ENCODE assay signal across 12 cellular contexts in genomic region chr1:207711285-207711684, GRCh38. TPM values are rescaled to one million over a fixed set of nuclear protein-coding genes. Genes with fewer than 3 reads are reported as not detected.
DNase-seq lines count a peak whose midpoint lies in the region; ATAC-seq, FAIRE-seq and TF ChIP-seq lines count a peak whose summit lies in the region.
"Had no signal": no experiment of that assay in that cellular context is flagged by ENCODE, and none has a peak within 500 bp of the region (broad histone marks: within the 10 kb centered on the region; RNA-seq: fewer than 3 reads in every experiment).

No MANE protein-coding gene starts in this region.

- H3K4me1 ChIP-seq in HEK293 (ENCODE audit: control insufficient read depth, insufficient read depth, low read length), result no peaks in the 10 kb centered on the region
- H3K4me1 ChIP-seq: lower lobe of right lung, sigmoid colon had no signal

- ATAC-seq in SK-N-SH treated with all-trans-retinoic acid at 6 μM for 48 hours, result peak; percentile 64
- no peak for ATAC-seq in HG02678 (IDR thresholded peaks at IDR 0.05; ENCODE audit: unreplicated experiment)
- ATAC-seq: lower lobe of right lung had no signal

- FAIRE-seq in H54 (lab: Jason Lieb, UNC), result no peak

- DNase-seq in ACHN, result peak; percentile 39
- DNase-seq in foreskin melanocyte, result peak; percentile 11
- no peak for DNase-seq in NCI-H1092 (lab: John Stamatoyannopoulos, UW)
- no peak for DNase-seq in H54 (ENCODE audit: insufficient read length, low spot score)
- DNase-seq in type B pancreatic cell (ENCODE audit: extremely low spot score, unreplicated experiment), result no peak
- DNase-seq: CD4-positive, alpha-beta T cell; lower lobe of right lung; sigmoid colon; stimulated activated CD8-positive, alpha-beta memory T cell treated with anti-CD3 and anti-CD28 coated beads, Interleukin-4, amount 100 ng/mL, for 48 hours had no signal

- peak; percentile 23; the same call in 1 of the 2 replicates for TF ChIP-seq CTCF in HEK293 (tag by site-specific recombination; IDR thresholded peaks at IDR 0.05)
- TF ChIP-seq CTCF in type B pancreatic cell (conservative IDR thresholded peaks at IDR 0.05), result no peak

- H3K4me3 Mint-ChIP-seq in type B pancreatic cell, result no peak overlapping the region
- H3K4me3 Mint-ChIP-seq: CD4-positive, alpha-beta T cell had no signal

- no peaks in the 10 kb centered on the region for H3K4me1 Mint-ChIP-seq in type B pancreatic cell (ENCODE audit: unreplicated experiment)

- TF ChIP-seq POLR2A in H54 (IDR thresholded peaks at IDR 0.05; ENCODE audit: low read depth, low read length), result no peak

- H3K27ac ChIP-seq in HEK293 (ENCODE audit: extremely low read depth, low read depth, low read length), result no peak overlapping the region
- H3K27ac ChIP-seq: lower lobe of right lung, sigmoid colon had no signal

- POLR2A ChIA-PET in HEK293 (lab: Yijun Ruan, JAX), result no interaction called here

- no peaks in the 10 kb centered on the region for H3K9me3 ChIP-seq in HEK293 (ENCODE audit: control insufficient read depth, insufficient read depth, low read depth, low read length)
- H3K9me3 ChIP-seq: lower lobe of right lung, sigmoid colon had no signal

- CTCF ChIA-PET in HEK293 (lab: Yijun Ruan, JAX), result interaction anchor here (0.6 to 4.7 kb wide), 5 partner anchors 13 to 164 kb away, joined by 3 to 30 read pairs (median 4); no protein-coding TSS in a partner anchor

- no peak overlapping the region for H3K27ac Mint-ChIP-seq in type B pancreatic cell
- H3K27ac Mint-ChIP-seq: CD4-positive, alpha-beta T cell had no signal

- H3K36me3 Mint-ChIP-seq in type B pancreatic cell, result no peaks in the 10 kb centered on the region

- H3K4me3 ChIP-seq in HEK293 (ENCODE audit: low read depth, low read length), result no peak overlapping the region
- H3K4me3 ChIP-seq: lower lobe of right lung, sigmoid colon had no signal

- H3K9me3 Mint-ChIP-seq in type B pancreatic cell, result no peaks in the 10 kb centered on the region
- H3K9me3 Mint-ChIP-seq: CD4-positive, alpha-beta T cell had no signal

- H3K27me3 Mint-ChIP-seq in type B pancreatic cell, result no peaks in the 10 kb centered on the region
- H3K27me3 Mint-ChIP-seq: CD4-positive, alpha-beta T cell had no signal

- in situ Hi-C loops in ACHN (cut with HindIII; ENCODE audit: low pct_ligation_motif_present, low pct_unique_long_range_greater_than_20kb, low sequenced_read_pairs), result no loop called here

- H3K36me3 ChIP-seq in HEK293 (ENCODE audit: control insufficient read depth in 2 of 2, insufficient read depth in 1 of 2, low read length in 2 of 2), result no peaks in the 10 kb centered on the region
- H3K36me3 ChIP-seq: lower lobe of right lung, sigmoid colon had no signal

TF ChIP-seq in HEK293, 187 proteins besides CTCF, POLR2A, EP300 and RAD21:
- TF ChIP-seq ZNF202 (tag by site-specific recombination; IDR thresholded peaks at IDR 0.05; ENCODE audit: borderline replicate concordance) (no peak), ZSCAN23 (tag by site-specific recombination; IDR thresholded peaks at IDR 0.05) (no peak), ZSCAN18 (tag by site-specific recombination; IDR thresholded peaks at IDR 0.05) (no peak), SP7 (tag by site-specific recombination; IDR thresholded peaks at IDR 0.05) (no peak), SCRT2 (tag by site-specific recombination; IDR thresholded peaks at IDR 0.05) (0 out of 2 replicates have a peak, but pooled peaks have one; percentile 15), ZNF76 (tag by site-specific recombination; IDR thresholded peaks at IDR 0.05; ENCODE audit: borderline replicate concordance, low read depth) (no peak), ZNF426 (tag by site-specific recombination; IDR thresholded peaks at IDR 0.05) (no peak), MEIS1 (CRISPR knock-in tag; IDR thresholded peaks at IDR 0.05; ENCODE audit: borderline replicate concordance) (no peak)

TF ChIP-seq in SK-N-SH treated with all-trans-retinoic acid at 6 μM for 48 hours, 23 proteins besides CTCF, POLR2A, EP300 and RAD21 (continues in another document):
- TF ChIP-seq PPARA (CRISPR knock-in tag; IDR thresholded peaks at IDR 0.05; ENCODE audit: borderline replicate concordance) (no peak), CSDC2 (CRISPR knock-in tag; IDR thresholded peaks at IDR 0.05) (no peak), TOX (CRISPR knock-in tag; IDR thresholded peaks at IDR 0.05; ENCODE audit: borderline replicate concordance) (no peak), POU6F1 (CRISPR knock-in tag; IDR thresholded peaks at IDR 0.05; ENCODE audit: borderline replicate concordance, low read depth) (no peak), ZNF70 (CRISPR knock-in tag; IDR thresholded peaks at IDR 0.05) (no peak), CREB5 (CRISPR knock-in tag; IDR thresholded peaks at IDR 0.05; ENCODE audit: low read depth) (no peak), ZC3H10 (CRISPR knock-in tag; IDR thresholded peaks at IDR 0.05) (no peak), ARNTL (CRISPR knock-in tag; IDR thresholded peaks at IDR 0.05; ENCODE audit: borderline replicate concordance, low read depth) (no peak), OSR1 (CRISPR knock-in tag; IDR thresholded peaks at IDR 0.05) (no peak), ZFP3 (CRISPR knock-in tag; IDR thresholded peaks at IDR 0.05) (no peak), PATZ1 (CRISPR knock-in tag; IDR thresholded peaks at IDR 0.05; ENCODE audit: borderline replicate concordance) (no peak), TSHZ2 (CRISPR knock-in tag; IDR thresholded peaks at IDR 0.05) (no peak), GLIS3 (CRISPR knock-in tag; IDR thresholded peaks at IDR 0.05) (no peak), ZFP30 (CRISPR knock-in tag; IDR thresholded peaks at IDR 0.05) (no peak), BACH2 (CRISPR knock-in tag; IDR thresholded peaks at IDR 0.05; ENCODE audit: borderline replicate concordance) (no peak), ESRRG (CRISPR knock-in tag; IDR thresholded peaks at IDR 0.05) (no peak), ZNF8 (CRISPR knock-in tag; IDR thresholded peaks at IDR 0.05) (no peak), ISL1 (CRISPR knock-in tag; IDR thresholded peaks at IDR 0.05) (no peak)

RNA-seq across cellular contexts. Expression of gene CD46, which starts 40.6 kb away (rescaled TPM):
- total RNA-seq in type B pancreatic cell (ENCODE audit: low replicate concordance), result 155 and 220 TPM in 2 replicates

Comparison
In these comparisons a context has a peak if more than half of its experiments do, and no peak if none do; other contexts are left out.
1. DNase-seq: peak in ACHN (single experiment) and foreskin melanocyte (single experiment); none in NCI-H1092 (single experiment), H54 (single experiment) and type B pancreatic cell (single experiment).